21 cellular contexts compared by ENCODE assay signal in genomic region chr3:187735383-187735782, GRCh38. TPM values are rescaled to one million over a fixed set of nuclear protein-coding genes. Genes with fewer than 3 reads are reported as not detected.
DNase-seq lines count a peak whose midpoint lies in the region; ATAC-seq and TF ChIP-seq lines count a peak whose summit lies in the region.
"Had no signal": no experiment of that assay in that cellular context is flagged by ENCODE, and none has a peak within 500 bp of the region (broad histone marks: within the 10 kb centered on the region; RNA-seq: fewer than 3 reads in every experiment).

No MANE protein-coding gene starts in this region.

- H3K4me3 ChIP-seq in GM23338: no peak overlapping the region
- H3K4me3 ChIP-seq in ascending aorta: no peak overlapping the region
- no peak overlapping the region for H3K4me3 ChIP-seq in body of pancreas

- TF ChIP-seq POLR2A in body of pancreas (IDR thresholded peaks at IDR 0.05): no peak

- no peak for ATAC-seq in GM23338
- ATAC-seq in natural killer cell treated with Interleukin-12 subunit alpha and Interleukin-12 subunit beta and Interleukin-15 and Interleukin-18, amount 100 ng/mL, for 72 hours: no peak
- ATAC-seq in body of pancreas: no peak

- TF ChIP-seq CTCF in GM23338 (conservative IDR thresholded peaks at IDR 0.05; ENCODE audit: low read depth in 2 of 2) (no peak), ascending aorta (IDR thresholded peaks at IDR 0.05) (no peak), body of pancreas (IDR thresholded peaks at IDR 0.05) (no peak)

- no peak overlapping the region; the same call in 2 of the 3 replicates for H3K4me3 Mint-ChIP-seq in GM23338
- peak overlapping the region; percentile 99 for H3K4me3 Mint-ChIP-seq in natural killer cell treated with Interleukin-12 subunit alpha and Interleukin-12 subunit beta and Interleukin-15 and Interleukin-18, amount 100 ng/mL, for 72 hours
- H3K4me3 Mint-ChIP-seq: activated naive CD4-positive, alpha-beta T cell treated with anti-CD3 and anti-CD28 coated beads, Interleukin-2, amount 10 ng/mL, durations not matched to agents 7 days and 5 days had no signal

- no peaks in the 10 kb centered on the region for H3K9me2 ChIP-seq in GM23338 (ENCODE audit: insufficient read depth)

- H3K9me3 Mint-ChIP-seq in GM23338: no peaks in the 10 kb centered on the region
- H3K9me3 Mint-ChIP-seq in natural killer cell treated with Interleukin-12 subunit alpha and Interleukin-12 subunit beta and Interleukin-15 and Interleukin-18, amount 100 ng/mL, for 72 hours: no peaks in the 10 kb centered on the region
- H3K9me3 Mint-ChIP-seq: activated naive CD4-positive, alpha-beta T cell treated with anti-CD3 and anti-CD28 coated beads, Interleukin-2, amount 10 ng/mL, durations not matched to agents 7 days and 5 days had no signal

- intact Hi-C loops in ascending aorta (cut with DNase I): no loop called here
- intact Hi-C loops in body of pancreas (cut with DNase I): loop anchor here (5.0 kb wide), 1 partner anchor 1222 kb away; no protein-coding TSS in a partner anchor

- no peaks in the 10 kb centered on the region for H3K9me3 ChIP-seq in ascending aorta
- H3K9me3 ChIP-seq in body of pancreas: no peaks in the 10 kb centered on the region

- H3F3A ChIP-seq in GM23338 (replicated peaks; ENCODE audit: low read depth): no peaks in the 10 kb centered on the region; the same call in 1 of the 2 replicates

- H3K4me2 ChIP-seq in GM23338: peak overlapping the region; percentile 87; the same call in 1 of the 2 replicates

- DNase-seq in GM23338 (ENCODE audit: low spot score) (no peak), ascending aorta (ENCODE audit: low spot score in 2 of 2) (peak in 1 of 2 donors; percentile 13), substantia nigra (lab: John Stamatoyannopoulos, UW) (no peak), body of pancreas (no peak), NCI-H1105 (lab: John Stamatoyannopoulos, UW) (no peak), NOMO-1 treated with dmso at 0.1 percent for 144 hours (lab: John Stamatoyannopoulos, UW; ENCODE audit: unreplicated experiment) (no peak)
- DNase-seq in natural killer cell treated with Interleukin-12 subunit alpha and Interleukin-12 subunit beta and Interleukin-15 and Interleukin-18, amount 100 ng/mL, for 72 hours (ENCODE audit: low spot score): no peak
- DNase-seq in stimulated activated CD4-positive, alpha-beta T cell treated with anti-CD3 and anti-CD28 coated beads, Interleukin-4, amount 100 ng/mL, for 1 hour: no peak
- DNase-seq: activated CD4-positive, alpha-beta T cell treated with anti-CD3 and anti-CD28 coated beads for 1 hour; activated CD8-positive, alpha-beta memory T cell treated with anti-CD3 and anti-CD28 coated beads, Interleukin-2, amount 50 U/mL, for 4 hours; activated naive CD4-positive, alpha-beta T cell treated with anti-CD3 and anti-CD28 coated beads, Interleukin-2, amount 10 ng/mL, durations not matched to agents 7 days and 5 days; C1 segment of cervical spinal cord; caudate nucleus; DMS79 treated with DMSO at 0.1 percent for 48 hours; foreskin melanocyte; midbrain; NCI-H1930; RPMI8226; T-helper 2 cell had no signal

- 91 to 94% methylated on average over 3 of the region's 3 CpGs for WGBS in body of pancreas, 2 donors

- peaks cover 24% of the 10 kb centered on the region for H3K4me1 Mint-ChIP-seq in GM23338
- peaks cover 37 to 55% of the 10 kb centered on the region in 2 donors for H3K4me1 Mint-ChIP-seq in natural killer cell treated with Interleukin-12 subunit alpha and Interleukin-12 subunit beta and Interleukin-15 and Interleukin-18, amount 100 ng/mL, for 72 hours (ENCODE audit: low read depth in 2 of 2)

- peaks cover 5% of the 10 kb centered on the region; the same call in 1 of the 3 replicates for H3K36me3 Mint-ChIP-seq in GM23338 (ENCODE audit: low read depth)
- H3K36me3 Mint-ChIP-seq in natural killer cell treated with Interleukin-12 subunit alpha and Interleukin-12 subunit beta and Interleukin-15 and Interleukin-18, amount 100 ng/mL, for 72 hours: peaks cover 22% of the 10 kb centered on the region

- H3K27ac ChIP-seq in GM23338 (ENCODE audit: low read depth): no peak overlapping the region
- H3K27ac ChIP-seq in ascending aorta: peak overlapping the region; percentile 35 to 99
- H3K27ac ChIP-seq in substantia nigra (ENCODE audit: low read depth, low read length, poor library complexity, severe bottlenecking): peak overlapping the region; percentile 37
- H3K27ac ChIP-seq in body of pancreas: no peak overlapping the region

- peaks cover 18% of the 10 kb centered on the region for H3K4me1 ChIP-seq in GM23338 (ENCODE audit: insufficient read depth)
- peaks cover 3 to 24% of the 10 kb centered on the region in 2 donors for H3K4me1 ChIP-seq in ascending aorta
- H3K4me1 ChIP-seq in body of pancreas: peaks cover 30% of the 10 kb centered on the region

- H3K27me3 Mint-ChIP-seq in GM23338 (ENCODE audit: insufficient read depth, low read depth, poor library complexity): peaks cover 20% of the 10 kb centered on the region
- no peaks in the 10 kb centered on the region for H3K27me3 Mint-ChIP-seq in natural killer cell treated with Interleukin-12 subunit alpha and Interleukin-12 subunit beta and Interleukin-15 and Interleukin-18, amount 100 ng/mL, for 72 hours

- H2AFZ ChIP-seq in GM23338: no peak overlapping the region

- H3K27ac Mint-ChIP-seq in GM23338: no peak overlapping the region
- H3K27ac Mint-ChIP-seq in natural killer cell treated with Interleukin-12 subunit alpha and Interleukin-12 subunit beta and Interleukin-15 and Interleukin-18, amount 100 ng/mL, for 72 hours: peak overlapping the region; percentile 99 to 100
- H3K27ac Mint-ChIP-seq: activated naive CD4-positive, alpha-beta T cell treated with anti-CD3 and anti-CD28 coated beads, Interleukin-2, amount 10 ng/mL, durations not matched to agents 7 days and 5 days had no signal

- H3K27me3 ChIP-seq in GM23338 (ENCODE audit: insufficient read depth) (peaks cover 30% of the 10 kb centered on the region), ascending aorta (no peaks in the 10 kb centered on the region), body of pancreas (no peaks in the 10 kb centered on the region)

- no peaks in the 10 kb centered on the region for H4K20me1 ChIP-seq in GM23338 (replicated peaks; ENCODE audit: insufficient read depth)

- H3K36me3 ChIP-seq in GM23338 (ENCODE audit: insufficient read depth): no peaks in the 10 kb centered on the region
- peaks cover 32 to 42% of the 10 kb centered on the region in 2 donors for H3K36me3 ChIP-seq in ascending aorta
- H3K36me3 ChIP-seq in body of pancreas (replicated peaks in 1 of 2; ENCODE audit: insufficient read depth in 1 of 2, low read depth in 2 of 2): peaks cover 0 to 28% of the 10 kb centered on the region in 2 donors

- no peaks in the 10 kb centered on the region for H3K79me2 ChIP-seq in GM23338 (replicated peaks; ENCODE audit: insufficient read depth)

TF ChIP-seq in GM23338, 12 proteins besides CTCF, POLR2A, EP300 and RAD21:
- TF ChIP-seq NANOG (IDR thresholded peaks at IDR 0.05; ENCODE audit: borderline replicate concordance): no peak
TF ChIP-seq in GM23338: peak in this region for 0.

RNA-seq across cellular contexts. Expression of gene BCL6, which starts 9.9 kb away (rescaled TPM):
- 5.4 and 5.9 TPM in 2 replicates for total RNA-seq in GM23338 (2014; rRNA removed; shearing (Covaris generic))
- polyA plus RNA-seq in GM23338 (2016; fragmentation: Nextera tagmentation; extraction: Ambion mirVana): 2.5 and 2.6 TPM in 2 replicates
- total RNA-seq in ascending aorta (97.9 TPM), body of pancreas (10 to 100 TPM; 45.7 to 53.4 TPM)
- 100 to 1,000 TPM in 1 of 2 donors, 10 to 100 TPM in 1; 67.8 to 158 TPM for total RNA-seq in natural killer cell treated with Interleukin-12 subunit alpha and Interleukin-12 subunit beta and Interleukin-15 and Interleukin-18, amount 100 ng/mL, for 72 hours

RNA-seq across cellular contexts. Expression of gene RTP2, which starts 33.0 kb away (rescaled TPM):
- total RNA-seq in GM23338 (2014; rRNA removed; shearing (Covaris generic)): not detected in 2 replicates
- polyA plus RNA-seq in GM23338 (2016; fragmentation: Nextera tagmentation; extraction: Ambion mirVana): not detected in 2 replicates
- total RNA-seq in ascending aorta (not detected), body of pancreas (not detected)
- total RNA-seq in natural killer cell treated with Interleukin-12 subunit alpha and Interleukin-12 subunit beta and Interleukin-15 and Interleukin-18, amount 100 ng/mL, for 72 hours: not detected
- total RNA-seq: M059J, posterior vena cava had no signal

Comparison
In these comparisons a context has a peak if more than half of its experiments do, and no peak if none do; other contexts are left out.
1. H3K27ac ChIP-seq: peak in ascending aorta (2 of 2) and substantia nigra (single experiment); none in GM23338 (single experiment) and body of pancreas (0 of 4).